ENCODE assay signal across 9 cellular contexts in genomic region chr22:21032037-21032842, GRCh38. TPM values are rescaled to one million over a fixed set of nuclear protein-coding genes. Genes with fewer than 3 reads are reported as not detected.
DNase-seq lines count a peak whose midpoint lies in the region; ATAC-seq and TF ChIP-seq lines count a peak whose summit lies in the region.
"Had no signal": no experiment of that assay in that cellular context is flagged by ENCODE, and none has a peak within 500 bp of the region (broad histone marks: within the 10 kb centered on the region; RNA-seq: fewer than 3 reads in every experiment).

Gene SLC7A4 (minus strand): TSS chr22:21032561. CDS start chr22:21031812, 749 bp downstream.

- peaks cover 0 to 20% (median 9%) of the 10 kb centered on the region in 4 donors for H3K4me1 ChIP-seq in tibial nerve

- peaks cover 7% of the 10 kb centered on the region for H3K4me1 Mint-ChIP-seq in activated T-cell treated with anti-CD3 and anti-CD28 coated beads, Interleukin-2, amount 50 U/mL, for 72 hours (ENCODE audit: low read depth)
- H3K4me1 Mint-ChIP-seq in memory B cell, result no peaks in the 10 kb centered on the region

- H3K36me3 Mint-ChIP-seq in activated T-cell treated with anti-CD3 and anti-CD28 coated beads, Interleukin-2, amount 50 U/mL, for 72 hours (ENCODE audit: insufficient read depth in 2 of 2), result no peaks in the 10 kb centered on the region
- H3K36me3 Mint-ChIP-seq in memory B cell, result no peaks in the 10 kb centered on the region

- no peaks in the 10 kb centered on the region for H3K9me3 ChIP-seq in tibial nerve
- H3K9me3 ChIP-seq: SJSA1 had no signal

- WGBS in tibial nerve, 2 donors, result 5 to 7% methylated on average over 15 to 45 of the region's 58 CpGs

- H3K4me3 Mint-ChIP-seq in activated T-cell treated with anti-CD3 and anti-CD28 coated beads, Interleukin-2, amount 50 U/mL, for 72 hours, result peak within 1 kb of the TSS; percentile 9 to 52
- H3K4me3 Mint-ChIP-seq in memory B cell, result peak within 1 kb of the TSS; percentile 9

- TF ChIP-seq POLR2A in tibial nerve (IDR thresholded peaks at IDR 0.05), result no peak

- ATAC-seq in activated T-cell treated with anti-CD3 and anti-CD28 coated beads, Interleukin-2, amount 50 U/mL, for 72 hours (replicated peaks in 1 of 2), result no peak
- ATAC-seq in memory B cell (ENCODE audit: low read depth) (peak; percentile 34), GM18909 (IDR thresholded peaks at IDR 0.05; ENCODE audit: poor library complexity, unreplicated experiment) (no peak)

- H3K36me3 ChIP-seq in tibial nerve, result no peaks in the 10 kb centered on the region
- H3K36me3 ChIP-seq: SJSA1 had no signal

- DNase-seq in activated T-cell treated with anti-CD3 and anti-CD28 coated beads, Interleukin-2, amount 50 U/mL, for 72 hours, result no peak
- no peak for DNase-seq in activated T-cell treated with anti-CD3 and anti-CD28 coated beads, Interleukin-2, amount 50 U/mL, for 1 hour
- DNase-seq in coronary artery (ENCODE audit: low spot score), result no peak
- DNase-seq in memory B cell (ENCODE audit: low spot score in 2 of 2), result no peak
- no peak for DNase-seq in tibial nerve (ENCODE audit: low spot score in 2 of 2)
- no peak for DNase-seq in stimulated activated CD4-positive, alpha-beta T cell treated with anti-CD3 and anti-CD28 coated beads, Interleukin-2, amount 100 ng/mL, for 24 hours
- no peak for DNase-seq in superior temporal gyrus (ENCODE audit: extremely low spot score)

- peaks cover 13% of the 10 kb centered on the region for H3K27me3 Mint-ChIP-seq in activated T-cell treated with anti-CD3 and anti-CD28 coated beads, Interleukin-2, amount 50 U/mL, for 72 hours (ENCODE audit: low read depth)
- H3K27me3 Mint-ChIP-seq in memory B cell, result peaks cover 22% of the 10 kb centered on the region

- H3K27me3 ChIP-seq in tibial nerve, result peaks cover 0 to 40% of the 10 kb centered on the region in 2 donors
- H3K27me3 ChIP-seq: SJSA1 had no signal

- TF ChIP-seq CTCF in coronary artery (IDR thresholded peaks at IDR 0.05) (no peak), tibial nerve (IDR thresholded peaks at IDR 0.05) (no peak)

- TF ChIP-seq EP300 in tibial nerve (IDR thresholded peaks at IDR 0.05), result no peak

- H3K27ac ChIP-seq in coronary artery (peak within 1 kb of the TSS in 1 of 2 donors; percentile 33), tibial nerve (peak within 1 kb of the TSS in 1 of 4 donors; percentile 12)
- H3K27ac ChIP-seq: SJSA1 had no signal

- H3K4me3 ChIP-seq in coronary artery, result peak within 1 kb of the TSS; percentile 78
- peak within 1 kb of the TSS in 3 of 4 donors; percentile 25 to 47 (median 37) for H3K4me3 ChIP-seq in tibial nerve
- H3K4me3 ChIP-seq: SJSA1 had no signal

- H3K9me3 Mint-ChIP-seq in activated T-cell treated with anti-CD3 and anti-CD28 coated beads, Interleukin-2, amount 50 U/mL, for 72 hours, result no peaks in the 10 kb centered on the region
- H3K9me3 Mint-ChIP-seq in memory B cell, result no peaks in the 10 kb centered on the region

- no peak within 1 kb of the TSS for H3K27ac Mint-ChIP-seq in activated T-cell treated with anti-CD3 and anti-CD28 coated beads, Interleukin-2, amount 50 U/mL, for 72 hours
- no peak within 1 kb of the TSS for H3K27ac Mint-ChIP-seq in memory B cell

RNA-seq across cellular contexts. Expression of gene SLC7A4, which starts in this region (rescaled TPM):
- not detected for total RNA-seq in activated T-cell treated with anti-CD3 and anti-CD28 coated beads, Interleukin-2, amount 50 U/mL, for 72 hours
- total RNA-seq in tibial nerve, result 1 to 10 TPM in 1 of 4 donors, under 1 TPM in 1, not detected in 2; 0.22 to 1.3 TPM
- total RNA-seq: SJSA1 had no signal
